1 cellular context compared by ENCODE assay signal in genomic region chr19:35006342-35006998, GRCh38.
TF ChIP-seq lines count a peak whose summit lies in the region.

No MANE protein-coding gene starts in this region.

TF ChIP-seq in H1, 55 proteins besides CTCF, POLR2A, EP300 and RAD21:
- no peak for TF ChIP-seq CBX8 (IDR thresholded peaks at IDR 0.05; ENCODE audit: borderline replicate concordance, low read depth, low read length)
- TF ChIP-seq TEAD4 (IDR thresholded peaks at IDR 0.05; ENCODE audit: low read depth, low read length) = no peak
- no peak for TF ChIP-seq RXRA (IDR thresholded peaks at IDR 0.05; ENCODE audit: insufficient read depth, low read depth, low read length)
- TF ChIP-seq SP4 (IDR thresholded peaks at IDR 0.05; ENCODE audit: low read length) = no peak
- TF ChIP-seq ZNF274 (IDR thresholded peaks at IDR 0.05; ENCODE audit: borderline replicate concordance, extremely low read depth, low read length) = no peak
- no peak for TF ChIP-seq EZH2 (IDR thresholded peaks at IDR 0.05; ENCODE audit: low read depth, low read length, severe bottlenecking)
- TF ChIP-seq EGR1 (IDR thresholded peaks at IDR 0.05; ENCODE audit: borderline replicate concordance, low read depth, low read length) = no peak
- no peak for TF ChIP-seq SUZ12 (IDR thresholded peaks at IDR 0.05; ENCODE audit: low read length)
- no peak for TF ChIP-seq USF2 (IDR thresholded peaks at IDR 0.05; ENCODE audit: low read length)
- no peak for TF ChIP-seq RNF2 (IDR thresholded peaks at IDR 0.05; ENCODE audit: borderline replicate concordance, low read depth, low read length, missing control alignments, poor library complexity, severe bottlenecking)
- TF ChIP-seq CBX5 (IDR thresholded peaks at IDR 0.05; ENCODE audit: low read depth, low read length) = no peak
- TF ChIP-seq ATF3 (IDR thresholded peaks at IDR 0.05; ENCODE audit: insufficient read depth, low read depth, low read length) = no peak
- no peak for TF ChIP-seq SP2 (IDR thresholded peaks at IDR 0.05; ENCODE audit: low read length)
- no peak for TF ChIP-seq SIRT6 (IDR thresholded peaks at IDR 0.05; ENCODE audit: low read length)
- TF ChIP-seq TAF1 (IDR thresholded peaks at IDR 0.05; ENCODE audit: low read depth, low read length) = no peak
- TF ChIP-seq JUND (IDR thresholded peaks at IDR 0.05; ENCODE audit: low read length) = no peak
- no peak for TF ChIP-seq TAF7 (optimal IDR thresholded peaks at IDR 0.05; ENCODE audit: borderline replicate concordance, low read depth, low read length)
- TF ChIP-seq YY1 (IDR thresholded peaks at IDR 0.05; ENCODE audit: low read depth, low read length) = no peak
